Comparison of ENCODE assay signal across 9 cellular contexts in genomic region chr1:235923466-235924008, GRCh38. TPM values are rescaled to one million over a fixed set of nuclear protein-coding genes. Genes with fewer than 3 reads are reported as not detected.
DNase-seq lines count a peak whose midpoint lies in the region; ATAC-seq and TF ChIP-seq lines count a peak whose summit lies in the region.
"Had no signal": no experiment of that assay in that cellular context is flagged by ENCODE, and none has a peak within 500 bp of the region (broad histone marks: within the 10 kb centered on the region; RNA-seq: fewer than 3 reads in every experiment).

No MANE protein-coding gene starts in this region.

- peaks cover 8% of the 10 kb centered on the region for H3F3A ChIP-seq in smooth muscle cell (ENCODE audit: low read depth)

- no peaks in the 10 kb centered on the region for H3K36me3 ChIP-seq in smooth muscle cell (ENCODE audit: low read depth)

- H3K27ac Mint-ChIP-seq in activated CD8-positive, alpha-beta memory T cell treated with anti-CD3 and anti-CD28 coated beads, Interleukin-2, amount 10 ng/mL, durations not matched to agents 7 days and 5 days: peak overlapping the region; percentile 71
- H3K27ac Mint-ChIP-seq in activated naive CD8-positive, alpha-beta T cell treated with anti-CD3 and anti-CD28 coated beads, Interleukin-2, amount 50 U/mL, for 24 hours: no peak overlapping the region

- no peak overlapping the region for H3K4me3 ChIP-seq in smooth muscle cell

- ATAC-seq in activated CD8-positive, alpha-beta memory T cell treated with anti-CD3 and anti-CD28 coated beads, Interleukin-2, amount 10 ng/mL, durations not matched to agents 7 days and 5 days: peak; percentile 71
- peak; percentile 67 for ATAC-seq in activated naive CD8-positive, alpha-beta T cell treated with anti-CD3 and anti-CD28 coated beads, Interleukin-2, amount 50 U/mL, for 24 hours

- no peaks in the 10 kb centered on the region for H3K79me2 ChIP-seq in smooth muscle cell (ENCODE audit: low read depth)

- H3K27ac ChIP-seq in smooth muscle cell (ENCODE audit: low read depth): peak overlapping the region; percentile 50
- H3K27ac ChIP-seq: HL-60 had no signal

- WGBS in smooth muscle cell (ENCODE audit: low lambda C conversion rate): 29% methylated on average over 6 of the region's 6 CpGs

- H2AFZ ChIP-seq in smooth muscle cell (ENCODE audit: low read depth): no peak overlapping the region

- H3K27me3 ChIP-seq in smooth muscle cell (ENCODE audit: low read depth): no peaks in the 10 kb centered on the region

- TF ChIP-seq CTCF in smooth muscle cell (IDR thresholded peaks at IDR 0.05; ENCODE audit: borderline replicate concordance, insufficient read depth, poor library complexity, severe bottlenecking): no peak

- H4K20me1 ChIP-seq in smooth muscle cell (ENCODE audit: low read depth): no peaks in the 10 kb centered on the region

- no peaks in the 10 kb centered on the region for H3K9me3 Mint-ChIP-seq in activated CD8-positive, alpha-beta memory T cell treated with anti-CD3 and anti-CD28 coated beads, Interleukin-2, amount 10 ng/mL, durations not matched to agents 7 days and 5 days (ENCODE audit: low read depth)
- H3K9me3 Mint-ChIP-seq in activated naive CD8-positive, alpha-beta T cell treated with anti-CD3 and anti-CD28 coated beads, Interleukin-2, amount 50 U/mL, for 24 hours: no peaks in the 10 kb centered on the region

- peaks cover 22% of the 10 kb centered on the region for H3K4me1 ChIP-seq in smooth muscle cell (ENCODE audit: low read depth)

- CTCF ChIA-PET in activated CD8-positive, alpha-beta memory T cell treated with anti-CD3 and anti-CD28 coated beads, Interleukin-2, amount 10 ng/mL, durations not matched to agents 7 days and 5 days (lab: Charles Lee): interaction anchor here (0.7 to 1.3 kb wide), 6 partner anchors 10 to 139 kb away, joined by 3 to 9 read pairs (median 3); partner anchors contain the start of gene LYST

- H3K9me3 ChIP-seq in smooth muscle cell (replicated peaks; ENCODE audit: low read depth): no peaks in the 10 kb centered on the region

- H3K36me3 Mint-ChIP-seq in activated CD8-positive, alpha-beta memory T cell treated with anti-CD3 and anti-CD28 coated beads, Interleukin-2, amount 10 ng/mL, durations not matched to agents 7 days and 5 days: no peaks in the 10 kb centered on the region
- no peaks in the 10 kb centered on the region for H3K36me3 Mint-ChIP-seq in activated naive CD8-positive, alpha-beta T cell treated with anti-CD3 and anti-CD28 coated beads, Interleukin-2, amount 50 U/mL, for 24 hours (ENCODE audit: low read depth)

- no peak overlapping the region for H3K9ac ChIP-seq in smooth muscle cell (ENCODE audit: low read depth)

- no peaks in the 10 kb centered on the region for H3K27me3 Mint-ChIP-seq in activated CD8-positive, alpha-beta memory T cell treated with anti-CD3 and anti-CD28 coated beads, Interleukin-2, amount 10 ng/mL, durations not matched to agents 7 days and 5 days
- no peaks in the 10 kb centered on the region for H3K27me3 Mint-ChIP-seq in activated naive CD8-positive, alpha-beta T cell treated with anti-CD3 and anti-CD28 coated beads, Interleukin-2, amount 50 U/mL, for 24 hours

- H3K4me1 Mint-ChIP-seq in activated CD8-positive, alpha-beta memory T cell treated with anti-CD3 and anti-CD28 coated beads, Interleukin-2, amount 10 ng/mL, durations not matched to agents 7 days and 5 days: peaks cover 27% of the 10 kb centered on the region
- H3K4me1 Mint-ChIP-seq in activated naive CD8-positive, alpha-beta T cell treated with anti-CD3 and anti-CD28 coated beads, Interleukin-2, amount 50 U/mL, for 24 hours: peaks cover 44% of the 10 kb centered on the region

- H3K4me3 Mint-ChIP-seq in activated CD8-positive, alpha-beta memory T cell treated with anti-CD3 and anti-CD28 coated beads, Interleukin-2, amount 10 ng/mL, durations not matched to agents 7 days and 5 days: no peak overlapping the region
- no peak overlapping the region for H3K4me3 Mint-ChIP-seq in activated naive CD8-positive, alpha-beta T cell treated with anti-CD3 and anti-CD28 coated beads, Interleukin-2, amount 50 U/mL, for 24 hours

- H3K4me2 ChIP-seq in smooth muscle cell: peak overlapping the region; percentile 16

- peak; percentile 68 for DNase-seq in activated CD8-positive, alpha-beta memory T cell treated with anti-CD3 and anti-CD28 coated beads, Interleukin-2, amount 10 ng/mL, durations not matched to agents 7 days and 5 days
- no peak for DNase-seq in activated CD8-positive, alpha-beta memory T cell treated with anti-CD3 and anti-CD28 coated beads for 24 hours
- DNase-seq in NCI-H2029 treated with DMSO at 0.1 percent for 48 hours (lab: John Stamatoyannopoulos, UW) (peak; percentile 37), smooth muscle cell (lab: John Stamatoyannopoulos, UW; ENCODE audit: unreplicated experiment) (no peak), GF-D8 (lab: John Stamatoyannopoulos, UW) (no peak), putamen (ENCODE audit: low spot score) (no peak), foreskin melanocyte (no peak)
- DNase-seq in activated naive CD8-positive, alpha-beta T cell treated with anti-CD3 and anti-CD28 coated beads, Interleukin-2, amount 50 U/mL, for 24 hours: no peak

RNA-seq across cellular contexts. Expression of gene LYST, which starts 56.8 kb away (rescaled TPM):
- 100 to 1,000 TPM in 1 of 2 experiments, 10 to 100 TPM in 1; 64.9 to 131 TPM for total RNA-seq in activated CD8-positive, alpha-beta memory T cell treated with anti-CD3 and anti-CD28 coated beads, Interleukin-2, amount 10 ng/mL, durations not matched to agents 7 days and 5 days
- total RNA-seq in smooth muscle cell: 13.5 and 18.8 TPM in 2 replicates
- 2.2 and 4.5 TPM in 2 replicates for polyA plus RNA-seq in smooth muscle cell

Comparison
In these comparisons a context has a peak if more than half of its experiments do, and no peak if none do; other contexts are left out.
1. DNase-seq: peak in activated CD8-positive, alpha-beta memory T cell treated with anti-CD3 and anti-CD28 coated beads, Interleukin-2, amount 10 ng/mL, durations not matched to agents 7 days and 5 days (single experiment) and NCI-H2029 treated with DMSO at 0.1 percent for 48 hours (single experiment); none in activated CD8-positive, alpha-beta memory T cell treated with anti-CD3 and anti-CD28 coated beads for 24 hours (single experiment), activated naive CD8-positive, alpha-beta T cell treated with anti-CD3 and anti-CD28 coated beads, Interleukin-2, amount 50 U/mL, for 24 hours (single experiment), smooth muscle cell (single experiment), GF-D8 (single experiment), putamen (single experiment) and foreskin melanocyte (single experiment).